In the genomic region with DNA sequence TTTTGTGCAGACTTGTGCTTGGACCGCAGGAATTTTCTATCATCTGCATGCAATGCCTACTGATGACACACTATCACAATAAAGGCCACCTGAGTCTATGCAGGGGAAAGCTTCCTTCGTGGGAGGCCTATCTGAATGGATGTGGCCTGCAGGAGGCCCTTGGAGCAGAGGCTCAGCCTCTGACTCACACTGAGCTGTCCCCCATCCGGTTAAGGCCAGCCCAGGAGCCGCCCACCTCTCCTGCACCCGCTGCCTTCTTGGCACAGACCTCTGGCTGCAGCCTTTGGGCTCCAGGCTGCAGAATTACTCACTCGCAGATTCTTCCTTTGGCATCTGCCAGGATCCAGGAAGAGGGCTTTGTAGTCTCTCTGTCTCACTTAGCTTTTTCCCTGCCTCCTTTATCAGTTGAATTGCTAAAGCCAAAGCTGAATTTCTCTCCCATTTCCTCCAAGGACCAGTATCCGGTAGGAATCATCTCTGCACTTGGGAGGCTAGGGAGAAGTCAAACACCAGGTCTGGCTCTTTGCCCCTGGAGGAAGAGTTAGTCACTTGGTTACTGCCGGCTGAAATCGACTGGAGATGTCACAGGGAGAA, we compare ENCODE assay signal across 8 cellular contexts.
DNase-seq lines count a peak whose midpoint lies in the region; ATAC-seq and TF ChIP-seq lines count a peak whose summit lies in the region.

No MANE protein-coding gene starts in this region.

- WGBS in upper lobe of left lung, 2 donors = 41 to 56% methylated on average over 7 to 9 of the region's 9 CpGs
- 53 to 84% (median 69%) methylated on average over 9 of the region's 9 CpGs for WGBS in spleen, 5 donors

- intact Hi-C loops in MCF 10A (cut with micrococcal nuclease) = loop anchor here (1.0 to 2.0 kb wide), 4 partner anchors 34 to 302 kb away; a partner anchor contains a TSS
- intact Hi-C loops in activated T-helper 1 cell treated with anti-CD3 and anti-CD28 coated beads, Interleukin-12 subunit alpha, Interleukin-12 subunit beta, Interleukin-2, Interleukin-4 antibody, amounts not matched to agents 30 ng/mL and 10 ng/mL and 1 ng/mL, durations not matched to agents 14 hours and 24 hours and 36 hours (cut with micrococcal nuclease) = no loop called here
- intact Hi-C loops in spleen (cut with DNase I; ENCODE audit: low total_unique reads) = no loop called here

- H3K27ac ChIP-seq in upper lobe of left lung (peak overlapping the region in 3 of 4 donors; percentile 24 to 73 (median 31)), spleen (peak overlapping the region in 4 of 8 donors; percentile 3 to 36 (median 21))

- no peaks in the 10 kb centered on the region for H3K27me3 Mint-ChIP-seq in MCF 10A (ENCODE audit: insufficient read depth, unreplicated experiment)
- no peaks in the 10 kb centered on the region for H3K27me3 Mint-ChIP-seq in activated T-helper 1 cell treated with anti-CD3 and anti-CD28 coated beads, Interleukin-12 subunit alpha, Interleukin-12 subunit beta, Interleukin-2, Interleukin-4 antibody, amounts not matched to agents 30 ng/mL and 10 ng/mL and 1 ng/mL, durations not matched to agents 14 hours and 24 hours and 36 hours (ENCODE audit: insufficient read depth)

- H3K36me3 Mint-ChIP-seq in MCF 10A (ENCODE audit: insufficient read depth, unreplicated experiment) = no peaks in the 10 kb centered on the region
- peaks cover 5% of the 10 kb centered on the region for H3K36me3 Mint-ChIP-seq in activated T-helper 1 cell treated with anti-CD3 and anti-CD28 coated beads, Interleukin-12 subunit alpha, Interleukin-12 subunit beta, Interleukin-2, Interleukin-4 antibody, amounts not matched to agents 30 ng/mL and 10 ng/mL and 1 ng/mL, durations not matched to agents 14 hours and 24 hours and 36 hours (ENCODE audit: low read depth)

- DNase-seq in stimulated activated CD4-positive, alpha-beta T cell treated with anti-CD3 and anti-CD28 coated beads, Interleukin-4, amount 100 ng/mL, for 24 hours = peak; percentile 8
- DNase-seq in stimulated activated CD4-positive, alpha-beta T cell treated with anti-CD3 and anti-CD28 coated beads, Interleukin-12 subunit alpha, Interleukin-12 subunit beta, amount 100 ng/mL, for 4 hours = no peak
- DNase-seq in MCF 10A (ENCODE audit: unreplicated experiment) (peak; percentile 99), left lobe of liver (ENCODE audit: low spot score) (no peak), upper lobe of left lung (peak; percentile 34 to 58), GM10266 (ENCODE audit: extremely low spot score) (no peak), spleen (no peak)
- no peak for DNase-seq in activated T-helper 1 cell treated with anti-CD3 and anti-CD28 coated beads, Interleukin-12 subunit alpha, Interleukin-12 subunit beta, Interleukin-2, Interleukin-4 antibody, amounts not matched to agents 30 ng/mL and 10 ng/mL and 1 ng/mL, durations not matched to agents 14 hours and 24 hours and 36 hours (ENCODE audit: low spot score)

- BruUV-seq in MCF 10A (replicated peaks; lab: Mats Ljungman, UMichigan) = no TSS peak

- H3K4me1 Mint-ChIP-seq in MCF 10A (ENCODE audit: insufficient read depth, unreplicated experiment) = peaks cover 23% of the 10 kb centered on the region
- H3K4me1 Mint-ChIP-seq in activated T-helper 1 cell treated with anti-CD3 and anti-CD28 coated beads, Interleukin-12 subunit alpha, Interleukin-12 subunit beta, Interleukin-2, Interleukin-4 antibody, amounts not matched to agents 30 ng/mL and 10 ng/mL and 1 ng/mL, durations not matched to agents 14 hours and 24 hours and 36 hours (ENCODE audit: low read depth) = peaks cover 19% of the 10 kb centered on the region

- no peak for TF ChIP-seq EP300 in upper lobe of left lung (IDR thresholded peaks at IDR 0.05)

- H3K27me3 ChIP-seq in upper lobe of left lung = no peaks in the 10 kb centered on the region
- no peaks in the 10 kb centered on the region for H3K27me3 ChIP-seq in spleen (replicated peaks in 1 of 7)

- CTCF ChIA-PET in MCF 10A (lab: Yijun Ruan, JAX) = interaction anchor here (0.6 to 1.2 kb wide), 5 partner anchors 22 to 1900 kb away, joined by 3 to 4 read pairs (median 3); no protein-coding TSS in a partner anchor

- H3K9me3 ChIP-seq in upper lobe of left lung (no peaks in the 10 kb centered on the region), spleen (no peaks in the 10 kb centered on the region)

- H3K4me3 Mint-ChIP-seq in MCF 10A (ENCODE audit: unreplicated experiment) = peak overlapping the region; percentile 33
- no peak overlapping the region for H3K4me3 Mint-ChIP-seq in activated T-helper 1 cell treated with anti-CD3 and anti-CD28 coated beads, Interleukin-12 subunit alpha, Interleukin-12 subunit beta, Interleukin-2, Interleukin-4 antibody, amounts not matched to agents 30 ng/mL and 10 ng/mL and 1 ng/mL, durations not matched to agents 14 hours and 24 hours and 36 hours

- no peak for TF ChIP-seq POLR2A in upper lobe of left lung (IDR thresholded peaks at IDR 0.05)
- no peak for TF ChIP-seq POLR2A in spleen (IDR thresholded peaks at IDR 0.05)

- H3K4me3 ChIP-seq in upper lobe of left lung (no peak overlapping the region), spleen (no peak overlapping the region)

- H3K4me1 ChIP-seq in upper lobe of left lung (peaks cover 0 to 18% (median 14%) of the 10 kb centered on the region in 4 donors), spleen (peaks cover 0 to 11% (median 5%) of the 10 kb centered on the region in 6 donors)

- TF ChIP-seq CTCF in MCF 10A (IDR thresholded peaks at IDR 0.05; ENCODE audit: unreplicated experiment) (no peak), upper lobe of left lung (IDR thresholded peaks at IDR 0.05) (no peak), GM10266 (IDR thresholded peaks at IDR 0.05; ENCODE audit: control insufficient read depth, insufficient read depth, low read depth, missing control alignments) (no peak), spleen (IDR thresholded peaks at IDR 0.05 in 8 of 11, conservative IDR thresholded peaks at IDR 0.05 in 3 of 11) (no peak)

- H3K9me3 Mint-ChIP-seq in MCF 10A (ENCODE audit: unreplicated experiment) = no peaks in the 10 kb centered on the region
- no peaks in the 10 kb centered on the region for H3K9me3 Mint-ChIP-seq in activated T-helper 1 cell treated with anti-CD3 and anti-CD28 coated beads, Interleukin-12 subunit alpha, Interleukin-12 subunit beta, Interleukin-2, Interleukin-4 antibody, amounts not matched to agents 30 ng/mL and 10 ng/mL and 1 ng/mL, durations not matched to agents 14 hours and 24 hours and 36 hours

- peak; percentile 49 for ATAC-seq in left lobe of liver
- ATAC-seq in upper lobe of left lung (ENCODE audit: low FRiP score in 2 of 2) = peak; percentile 86 to 95

- POLR2A ChIA-PET in MCF 10A (lab: Yijun Ruan, JAX) = interaction anchor here (0.8 to 2.2 kb wide), 14 partner anchors 11 to 916 kb away, joined by 3 to 25 read pairs (median 4); a partner anchor contains a TSS

- H3K36me3 ChIP-seq in upper lobe of left lung (no peaks in the 10 kb centered on the region), spleen (no peaks in the 10 kb centered on the region)

- no peak overlapping the region for H3K27ac Mint-ChIP-seq in MCF 10A (ENCODE audit: low read depth, unreplicated experiment)
- H3K27ac Mint-ChIP-seq in activated T-helper 1 cell treated with anti-CD3 and anti-CD28 coated beads, Interleukin-12 subunit alpha, Interleukin-12 subunit beta, Interleukin-2, Interleukin-4 antibody, amounts not matched to agents 30 ng/mL and 10 ng/mL and 1 ng/mL, durations not matched to agents 14 hours and 24 hours and 36 hours = no peak overlapping the region

Comparison
In these comparisons a context has a peak if more than half of its experiments do, and no peak if none do; other contexts are left out.
1. DNase-seq: peak in stimulated activated CD4-positive, alpha-beta T cell treated with anti-CD3 and anti-CD28 coated beads, Interleukin-4, amount 100 ng/mL, for 24 hours (single experiment), MCF 10A (single experiment) and upper lobe of left lung (2 of 2); none in stimulated activated CD4-positive, alpha-beta T cell treated with anti-CD3 and anti-CD28 coated beads, Interleukin-12 subunit alpha, Interleukin-12 subunit beta, amount 100 ng/mL, for 4 hours (single experiment), left lobe of liver (single experiment), activated T-helper 1 cell treated with anti-CD3 and anti-CD28 coated beads, Interleukin-12 subunit alpha, Interleukin-12 subunit beta, Interleukin-2, Interleukin-4 antibody, amounts not matched to agents 30 ng/mL and 10 ng/mL and 1 ng/mL, durations not matched to agents 14 hours and 24 hours and 36 hours (single experiment), GM10266 (single experiment) and spleen (single experiment).